ENCODE assay signal across 9 cellular contexts in genomic region chr9:68653141-68653595, GRCh38. TPM values are rescaled to one million over a fixed set of nuclear protein-coding genes. Genes with fewer than 3 reads are reported as not detected.
A peak's percentile ranks its signal among the peaks of the same experiment; 100 is the strongest.
DNase-seq lines count a peak whose midpoint lies in the region; ATAC-seq and TF ChIP-seq lines count a peak whose summit lies in the region.
"Had no signal": no experiment of that assay in that cellular context is flagged by ENCODE, and none has a peak within 500 bp of the region (broad histone marks: within the 10 kb centered on the region; RNA-seq: fewer than 3 reads in every experiment).

No MANE protein-coding gene starts in this region.

- intact Hi-C loops in adrenal gland (cut with DNase I): no loop called here

- WGBS in adrenal gland, 4 donors: 87 to 92% (median 90%) methylated on average over 6 of the region's 6 CpGs

- peaks cover 4% of the 10 kb centered on the region for H3K27me3 ChIP-seq in adrenal gland

- TF ChIP-seq CTCF in adrenal gland (IDR thresholded peaks at IDR 0.05): no peak

- H3K9me3 ChIP-seq in T-helper 17 cell (ENCODE audit: control insufficient read depth, low read length, poor library complexity, severe bottlenecking) (no peaks in the 10 kb centered on the region), adrenal gland (replicated peaks in 1 of 3) (no peaks in the 10 kb centered on the region)

- no peaks in the 10 kb centered on the region for H3K4me1 Mint-ChIP-seq in T-helper 17 cell

- DNase-seq in kidney tubule cell (ENCODE audit: low spot score) (peak; percentile 19), NCI-H510A treated with DMSO at 0.1 percent for 48 hours (lab: John Stamatoyannopoulos, UW) (no peak), T-helper 17 cell (no peak), adrenal gland (no peak)
- DNase-seq in stimulated activated naive CD4-positive, alpha-beta T cell treated with Interleukin-2 at 50 U/mL for 16 hours (lab: John Stamatoyannopoulos, UW): no peak

- ATAC-seq in GM18520 (IDR thresholded peaks at IDR 0.05; ENCODE audit: unreplicated experiment): peak; percentile 78
- ATAC-seq in GM21367 (IDR thresholded peaks at IDR 0.05; ENCODE audit: unreplicated experiment): peak; percentile 71
- peak; percentile 75 for ATAC-seq in HG03135 (IDR thresholded peaks at IDR 0.05; ENCODE audit: unreplicated experiment)
- ATAC-seq in T-helper 17 cell: no peak

- no peak overlapping the region for H3K27ac Mint-ChIP-seq in T-helper 17 cell

- no peaks in the 10 kb centered on the region for H3K36me3 Mint-ChIP-seq in T-helper 17 cell (ENCODE audit: low read depth)

- no peak overlapping the region for H3K27ac ChIP-seq in adrenal gland
- H3K27ac ChIP-seq: skin epidermis had no signal

- no peak for TF ChIP-seq POLR2A in adrenal gland (IDR thresholded peaks at IDR 0.05)

- no peaks in the 10 kb centered on the region for H3K36me3 ChIP-seq in adrenal gland (replicated peaks in 1 of 2)

- peaks cover 57% of the 10 kb centered on the region for H3K27me3 Mint-ChIP-seq in T-helper 17 cell

- H3K4me3 ChIP-seq in adrenal gland: no peak overlapping the region
- H3K4me3 ChIP-seq: skin epidermis had no signal

- no peak overlapping the region for H3K4me3 Mint-ChIP-seq in T-helper 17 cell

- no peaks in the 10 kb centered on the region for H3K4me1 ChIP-seq in adrenal gland (replicated peaks in 1 of 2)

RNA-seq across cellular contexts. Expression of gene PIP5K1B, which starts 51.9 kb away (rescaled TPM):
- under 1 TPM; 0.55 to 0.99 TPM for total RNA-seq in T-helper 17 cell
- total RNA-seq in adrenal gland: 10 to 100 TPM in 5 of 8 donors, 1 to 10 TPM in 3; 6.8 to 24.0 (median 11.8) TPM
- 1 to 10 TPM; 2.1 to 9.5 (median 3.0) TPM for polyA plus RNA-seq in adrenal gland
